12 cellular contexts compared by ENCODE assay signal in genomic region chr7:16804674-16805439, GRCh38. TPM values are rescaled to one million over a fixed set of nuclear protein-coding genes. Genes with fewer than 3 reads are reported as not detected.
DNase-seq lines count a peak whose midpoint lies in the region; ATAC-seq, FAIRE-seq and TF ChIP-seq lines count a peak whose summit lies in the region.
"Had no signal": no experiment of that assay in that cellular context is flagged by ENCODE, and none has a peak within 500 bp of the region (broad histone marks: within the 10 kb centered on the region; RNA-seq: fewer than 3 reads in every experiment).

Gene AGR2 (minus strand): TSS chr7:16804999. CDS start chr7:16801796, 3,203 bp downstream.

- peaks cover 11% of the 10 kb centered on the region for H3K27me3 Mint-ChIP-seq in activated T-helper 1 cell treated with anti-CD3 and anti-CD28 coated beads, Interleukin-12 subunit alpha, Interleukin-12 subunit beta, Interleukin-2, Interleukin-4 antibody, amounts not matched to agents 30 ng/mL and 10 ng/mL and 1 ng/mL, durations not matched to agents 14 hours and 24 hours and 36 hours (ENCODE audit: insufficient read depth)

- peak within 1 kb of the TSS; percentile 47 for H3K4me2 ChIP-seq in HepG2 (ENCODE audit: low read depth, low read length)

- CTCF ChIA-PET in HepG2 (lab: Yijun Ruan, JAX; ENCODE audit: low intra/inter-chr PET ratio, low total read pairs): no interaction called here

- TF ChIP-seq CTCF in HepG2 (CRISPR knock-in tag; IDR thresholded peaks at IDR 0.05) (no peak), right lobe of liver (IDR thresholded peaks at IDR 0.05) (no peak), astrocyte of the spinal cord (IDR thresholded peaks at IDR 0.05; ENCODE audit: low read depth, low read length) (no peak), lung (IDR thresholded peaks at IDR 0.05; ENCODE audit: control extremely low read depth, extremely low read depth) (no peak)

- H2AFZ ChIP-seq in HepG2 (ENCODE audit: low read length): no peak within 1 kb of the TSS

- H3K27ac ChIP-seq in HepG2 (ENCODE audit: extremely low read length, insufficient read depth, low read length) (no peak within 1 kb of the TSS), right lobe of liver (no peak within 1 kb of the TSS), lung (ENCODE audit: low read depth in 1 of 2, low read length in 1 of 2) (peak within 1 kb of the TSS in 1 of 2 donors; percentile 52)

- ATAC-seq in HepG2: peak; percentile 82
- ATAC-seq in right lobe of liver: no peak
- ATAC-seq in lung (ENCODE audit: insufficient read depth, low FRiP score): peak; percentile 68
- no peak for ATAC-seq in HG03469 (IDR thresholded peaks at IDR 0.05; ENCODE audit: unreplicated experiment)
- ATAC-seq in HG03521 (IDR thresholded peaks at IDR 0.05; ENCODE audit: unreplicated experiment): no peak

- no peak for TF ChIP-seq POLR2A in HepG2 (IDR thresholded peaks at IDR 0.05; ENCODE audit: insufficient read depth in 1 of 2, low read depth in 2 of 2, low read length in 2 of 2)
- TF ChIP-seq POLR2A in right lobe of liver (IDR thresholded peaks at IDR 0.05): no peak

- in situ Hi-C loops in HepG2 (cut with HindIII; ENCODE audit: extremely low pct_ligation_motif_present, low pct_unique_long_range_greater_than_20kb): loop anchor here (5.0 kb wide), 1 partner anchor 112 kb away; no protein-coding TSS in a partner anchor
- in situ Hi-C loops in astrocyte of the spinal cord (cut with HindIII; ENCODE audit: low sequenced_read_pairs): no loop called here

- no peak for FAIRE-seq in HepG2 (lab: Jason Lieb, UNC)

- H3K9ac ChIP-seq in HepG2 (ENCODE audit: insufficient read depth, low read depth, low read length): no peak within 1 kb of the TSS

- no peaks in the 10 kb centered on the region for H3K79me2 ChIP-seq in HepG2 (ENCODE audit: insufficient read depth, low read length)

- H3K4me1 ChIP-seq in HepG2 (ENCODE audit: insufficient read depth, low read length): peaks cover 23% of the 10 kb centered on the region
- H3K4me1 ChIP-seq in right lobe of liver: no peaks in the 10 kb centered on the region
- no peaks in the 10 kb centered on the region for H3K4me1 ChIP-seq in lung (ENCODE audit: control insufficient read depth in 2 of 2, insufficient read depth in 2 of 2, low read length in 2 of 2)

- H3K27ac Mint-ChIP-seq in activated T-helper 1 cell treated with anti-CD3 and anti-CD28 coated beads, Interleukin-12 subunit alpha, Interleukin-12 subunit beta, Interleukin-2, Interleukin-4 antibody, amounts not matched to agents 30 ng/mL and 10 ng/mL and 1 ng/mL, durations not matched to agents 14 hours and 24 hours and 36 hours: no peak within 1 kb of the TSS

- H3K9me3 ChIP-seq in HepG2 (ENCODE audit: low read length) (no peaks in the 10 kb centered on the region), right lobe of liver (no peaks in the 10 kb centered on the region), lung (ENCODE audit: control insufficient read depth in 2 of 2, insufficient read depth in 1 of 2, low read length in 1 of 2) (no peaks in the 10 kb centered on the region)

- BruUV-seq in HepG2 (replicated peaks; lab: Mats Ljungman, UMichigan): no TSS peak

- H3K9me3 Mint-ChIP-seq in activated T-helper 1 cell treated with anti-CD3 and anti-CD28 coated beads, Interleukin-12 subunit alpha, Interleukin-12 subunit beta, Interleukin-2, Interleukin-4 antibody, amounts not matched to agents 30 ng/mL and 10 ng/mL and 1 ng/mL, durations not matched to agents 14 hours and 24 hours and 36 hours: no peaks in the 10 kb centered on the region

- H3K4me3 Mint-ChIP-seq in activated T-helper 1 cell treated with anti-CD3 and anti-CD28 coated beads, Interleukin-12 subunit alpha, Interleukin-12 subunit beta, Interleukin-2, Interleukin-4 antibody, amounts not matched to agents 30 ng/mL and 10 ng/mL and 1 ng/mL, durations not matched to agents 14 hours and 24 hours and 36 hours: no peak within 1 kb of the TSS

- H3K36me3 ChIP-seq in HepG2 (replicated peaks in 1 of 2; ENCODE audit: control insufficient read depth in 1 of 2, insufficient read depth in 2 of 2, low read length in 2 of 2) (no peaks in the 10 kb centered on the region), right lobe of liver (no peaks in the 10 kb centered on the region), lung (ENCODE audit: control insufficient read depth in 2 of 2, insufficient read depth in 2 of 2, low read length in 2 of 2) (no peaks in the 10 kb centered on the region)

- H3K36me3 Mint-ChIP-seq in activated T-helper 1 cell treated with anti-CD3 and anti-CD28 coated beads, Interleukin-12 subunit alpha, Interleukin-12 subunit beta, Interleukin-2, Interleukin-4 antibody, amounts not matched to agents 30 ng/mL and 10 ng/mL and 1 ng/mL, durations not matched to agents 14 hours and 24 hours and 36 hours (ENCODE audit: low read depth): no peaks in the 10 kb centered on the region

- no peak for DNase-seq in HepG2 (ENCODE audit: low spot score)
- DNase-seq in right lobe of liver: no peak
- peak; percentile 6 for DNase-seq in astrocyte of the spinal cord (ENCODE audit: low read depth, low spot score)
- DNase-seq in lung (ENCODE audit: low spot score): peak; percentile 71
- no peak for DNase-seq in activated T-helper 1 cell treated with anti-CD3 and anti-CD28 coated beads, Interleukin-12 subunit alpha, Interleukin-12 subunit beta, Interleukin-2, Interleukin-4 antibody, amounts not matched to agents 30 ng/mL and 10 ng/mL and 1 ng/mL, durations not matched to agents 14 hours and 24 hours and 36 hours (ENCODE audit: low spot score)
- DNase-seq in stimulated activated CD4-positive, alpha-beta T cell treated with anti-CD3 and anti-CD28 coated beads, Interleukin-4, amount 100 ng/mL, for 1 hour: no peak
- DNase-seq: activated CD4-positive, alpha-beta T cell treated with anti-CD3 and anti-CD28 coated beads, Interleukin-2, amount 50 U/mL, for 1 hour; activated naive CD4-positive, alpha-beta T cell; cerebellar nuclear complex had no signal

- TF ChIP-seq RAD21 in HepG2 (CRISPR knock-in tag; IDR thresholded peaks at IDR 0.05): no peak

- WGBS in HepG2 (ENCODE audit: low lambda C conversion rate): 17% methylated on average over 13 of the region's 13 CpGs
- WGBS in right lobe of liver (ENCODE audit: insufficient coverage, low coverage, low lambda C conversion rate, missing lambda C conversion rate): 59% methylated on average over 10 of the region's 13 CpGs
- WGBS in lung, 2 donors: 67 to 81% methylated on average over 13 of the region's 13 CpGs

- no peaks in the 10 kb centered on the region for H3K4me1 Mint-ChIP-seq in activated T-helper 1 cell treated with anti-CD3 and anti-CD28 coated beads, Interleukin-12 subunit alpha, Interleukin-12 subunit beta, Interleukin-2, Interleukin-4 antibody, amounts not matched to agents 30 ng/mL and 10 ng/mL and 1 ng/mL, durations not matched to agents 14 hours and 24 hours and 36 hours (ENCODE audit: low read depth)

- H3K4me3 ChIP-seq in HepG2 (replicated peaks in 1 of 3; ENCODE audit: insufficient read depth in 1 of 3, low read depth in 2 of 3, low read length in 3 of 3) (peak within 1 kb of the TSS in 1 of 3 experiments; percentile 9; a peak in 2 of 6 replicates), right lobe of liver (no peak within 1 kb of the TSS), astrocyte of the spinal cord (ENCODE audit: low read depth, low read length) (no peak within 1 kb of the TSS), lung (no peak within 1 kb of the TSS)

- H3K27me3 ChIP-seq in HepG2 (ENCODE audit: control insufficient read depth in 1 of 2, insufficient read depth in 2 of 2, low read length in 2 of 2) (0 out of 5 replicates have a peak, but pooled peaks cover 0 to 6% of the 10 kb centered on the region in 2 experiments), right lobe of liver (no peaks in the 10 kb centered on the region), lung (ENCODE audit: control insufficient read depth, insufficient read depth) (no peaks in the 10 kb centered on the region)

- H4K20me1 ChIP-seq in HepG2 (ENCODE audit: insufficient read depth, low read length): no peaks in the 10 kb centered on the region

- POLR2A ChIA-PET in HepG2 (lab: Yijun Ruan, JAX): no interaction called here

- intact Hi-C loops in HepG2 (cut with micrococcal nuclease; ENCODE audit: unreplicated experiment): no loop called here
- intact Hi-C loops in right lobe of liver (cut with DNase I): no loop called here
- intact Hi-C loops in activated T-helper 1 cell treated with anti-CD3 and anti-CD28 coated beads, Interleukin-12 subunit alpha, Interleukin-12 subunit beta, Interleukin-2, Interleukin-4 antibody, amounts not matched to agents 30 ng/mL and 10 ng/mL and 1 ng/mL, durations not matched to agents 14 hours and 24 hours and 36 hours (cut with micrococcal nuclease): no loop called here

- TF ChIP-seq EP300 in HepG2 (IDR thresholded peaks at IDR 0.05; ENCODE audit: low read depth in 2 of 2, low read length in 2 of 2) (no peak), HepG2 (CRISPR knock-in tag; IDR thresholded peaks at IDR 0.05; ENCODE audit: borderline replicate concordance) (no peak)

RNA-seq across cellular contexts. Expression of gene AGR2, which starts in this region (rescaled TPM):
- 1.3 and 2.9 TPM in 2 replicates for total RNA-seq in HepG2 (2016; rRNA removed; fragmentation: Illumina TruSeq; extraction: Trizol)
- 0.88 and 1.6 TPM in 2 replicates for total RNA-seq in HepG2 (2016; cell fraction: cytosol; rRNA removed; fragmentation: Illumina TruSeq; extraction: Trizol; ENCODE audit: low read depth)
- total RNA-seq in HepG2 (2016; cell fraction: insoluble cytoplasmic fraction; rRNA removed; fragmentation: Illumina TruSeq; extraction: Trizol): 2.5 and 2.9 TPM in 2 replicates
- 1.3 and 1.4 TPM in 2 replicates for total RNA-seq in HepG2 (2016; cell fraction: membrane; rRNA removed; fragmentation: Illumina TruSeq; extraction: Trizol)
- total RNA-seq in HepG2 (2016; cell fraction: nucleus; rRNA removed; fragmentation: Illumina TruSeq; extraction: Trizol): 3.7 and 5.2 TPM in 2 replicates
- 1.7 and 2.2 TPM in 2 replicates for polyA plus RNA-seq in HepG2 (2011; rRNA removed)
- polyA plus RNA-seq in HepG2 (2011; cell fraction: cytosol; rRNA removed): 5.0 and 7.9 TPM in 2 replicates
- 0.51 and 1.4 TPM in 2 replicates for polyA plus RNA-seq in HepG2 (2011; cell fraction: nucleus; rRNA removed)
- 1.3 and 2.3 TPM in 2 replicates for polyA plus RNA-seq in HepG2 (2012)
- polyA plus RNA-seq in HepG2 (2016; cell fraction: cytosol; fragmentation: Illumina TruSeq; extraction: Trizol; ENCODE audit: low read depth): 0.35 and 1.4 TPM in 2 replicates
- 1.1 and 2.6 TPM in 2 replicates for polyA plus RNA-seq in HepG2 (2016; cell fraction: insoluble cytoplasmic fraction; fragmentation: Illumina TruSeq; extraction: Trizol; ENCODE audit: low read depth)
- 0.48 and 1.1 TPM in 2 replicates for polyA plus RNA-seq in HepG2 (2016; cell fraction: membrane; fragmentation: Illumina TruSeq; extraction: Trizol; ENCODE audit: low read depth)
- polyA plus RNA-seq in HepG2 (2016; cell fraction: nucleus; fragmentation: Illumina TruSeq; extraction: Trizol; ENCODE audit: insufficient read depth, low read depth): 4.6 and 6.6 TPM in 2 replicates
- 2.1 and 4.6 TPM in 2 replicates for polyA minus RNA-seq in HepG2 (2011; rRNA and poly(A)+ RNA removed; ENCODE audit: low replicate concordance)
- 0.88 and 1.9 TPM in 2 replicates for polyA minus RNA-seq in HepG2 (2011; cell fraction: cytosol; rRNA and poly(A)+ RNA removed)
- polyA minus RNA-seq in HepG2 (2011; cell fraction: nucleus; rRNA and poly(A)+ RNA removed): 0.25 TPM in 1 of 2 replicates, not detected in the other
- under 1 TPM in 4 of 6 experiments, not detected in 2; 0.15 to 0.43 (median 0.33) TPM for total RNA-seq in right lobe of liver
- total RNA-seq in lung: 100 to 1,000 TPM; 248 to 333 TPM
- polyA plus RNA-seq in lung: 100 to 1,000 TPM; 137 to 420 TPM
- not detected in 2 replicates for total RNA-seq in activated T-helper 1 cell treated with anti-CD3 and anti-CD28 coated beads, Interleukin-12 subunit alpha, Interleukin-12 subunit beta, Interleukin-2, Interleukin-4 antibody, amounts not matched to agents 30 ng/mL and 10 ng/mL and 1 ng/mL, durations not matched to agents 14 hours and 24 hours and 36 hours
- total RNA-seq: G401 had no signal

Comparison
In these comparisons a context has a peak if more than half of its experiments do, and no peak if none do; other contexts are left out.
1. RNA of gene AGR2 (total RNA-seq): 248 to 333 TPM in lung; 0.88 to 5.2 TPM in HepG2, 0.15 to 0.43 TPM in right lobe of liver and not detected in activated T-helper 1 cell treated with anti-CD3 and anti-CD28 coated beads, Interleukin-12 subunit alpha, Interleukin-12 subunit beta, Interleukin-2, Interleukin-4 antibody, amounts not matched to agents 30 ng/mL and 10 ng/mL and 1 ng/mL, durations not matched to agents 14 hours and 24 hours and 36 hours; every median in the first group is over 10 times any median in the second.
2. RNA of gene AGR2 (polyA plus RNA-seq): 137 to 420 TPM in lung; 0.35 to 7.9 TPM in HepG2; every median in the first group is over 10 times any median in the second.
3. ATAC-seq: peak in HepG2 (single experiment) and lung (single experiment); none in right lobe of liver (0 of 4), HG03469 (single experiment) and HG03521 (single experiment).
4. DNase-seq: peak in astrocyte of the spinal cord (single experiment) and lung (single experiment); none in HepG2 (single experiment), right lobe of liver (0 of 3), activated T-helper 1 cell treated with anti-CD3 and anti-CD28 coated beads, Interleukin-12 subunit alpha, Interleukin-12 subunit beta, Interleukin-2, Interleukin-4 antibody, amounts not matched to agents 30 ng/mL and 10 ng/mL and 1 ng/mL, durations not matched to agents 14 hours and 24 hours and 36 hours (single experiment) and stimulated activated CD4-positive, alpha-beta T cell treated with anti-CD3 and anti-CD28 coated beads, Interleukin-4, amount 100 ng/mL, for 1 hour (single experiment).